ENCODE assay signal across 8 cellular contexts in the genomic region with DNA sequence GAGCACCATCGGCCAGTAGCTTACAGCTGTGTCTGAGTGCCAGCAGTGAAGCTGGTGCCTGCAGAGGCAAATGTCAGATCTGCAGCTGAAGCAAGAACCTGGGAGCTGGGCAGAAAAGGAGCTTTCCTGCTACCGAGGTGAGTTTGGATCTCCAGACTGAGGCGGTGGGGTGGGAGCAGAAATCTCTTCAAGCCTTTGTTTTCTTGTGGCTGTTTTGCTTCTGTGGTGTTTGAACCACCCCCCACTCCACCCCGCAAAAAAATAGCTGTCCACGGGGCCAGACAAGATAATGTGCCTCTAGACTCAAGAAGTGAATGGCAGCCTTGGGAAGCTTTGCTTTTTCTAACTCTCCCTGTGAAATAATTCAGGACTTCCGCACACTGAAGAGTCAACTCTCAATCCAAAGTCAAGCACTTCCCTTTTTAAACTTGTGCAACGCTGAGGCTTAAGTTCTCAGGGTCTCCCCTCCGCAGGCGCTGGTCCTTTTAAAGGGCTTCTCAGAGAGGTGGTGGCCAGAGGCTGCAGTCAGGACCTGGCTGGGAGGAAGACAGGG.
DNase-seq lines count a peak whose midpoint lies in the region; ATAC-seq and TF ChIP-seq lines count a peak whose summit lies in the region.

No MANE protein-coding gene starts in this region.

- DNase-seq in NOMO-1 treated with DMSO at 0.1 percent for 48 hours (lab: John Stamatoyannopoulos, UW; ENCODE audit: unreplicated experiment) (peak; percentile 77), psoas muscle (no peak), OCI-M2 (lab: John Stamatoyannopoulos, UW; ENCODE audit: unreplicated experiment) (no peak), ureter (ENCODE audit: low spot score) (no peak)

- H3K4me1 ChIP-seq in endocrine pancreas (ENCODE audit: control insufficient read depth, insufficient read depth, low read length) (no peaks in the 10 kb centered on the region), psoas muscle (no peaks in the 10 kb centered on the region)

- H3K27me3 ChIP-seq in endocrine pancreas (ENCODE audit: control insufficient read depth, insufficient read depth, low read length) (no peaks in the 10 kb centered on the region), psoas muscle (ENCODE audit: insufficient read depth in 3 of 3, low read length in 2 of 3) (peaks cover 0 to 15% (median 13%) of the 10 kb centered on the region in 3 donors)

- intact Hi-C loops in psoas muscle (cut with DNase I) = loop anchor here in 1 of 2 donors (5.0 kb wide), 1 partner anchor 99 kb away; no protein-coding TSS in a partner anchor

- H3K4me3 ChIP-seq in endocrine pancreas (ENCODE audit: control insufficient read depth, insufficient read depth, low read length) = peak overlapping the region; percentile 41
- H3K4me3 ChIP-seq in psoas muscle = peak overlapping the region; percentile 58

- H3K27ac ChIP-seq in psoas muscle = no peak overlapping the region

- H3K9me3 ChIP-seq in endocrine pancreas (ENCODE audit: control insufficient read depth, low read length) = no peaks in the 10 kb centered on the region
- no peaks in the 10 kb centered on the region for H3K9me3 ChIP-seq in psoas muscle

- peak; percentile 23 for ATAC-seq in GM19351 (IDR thresholded peaks at IDR 0.05; ENCODE audit: unreplicated experiment)
- no peak for ATAC-seq in psoas muscle
- no peak for ATAC-seq in GM21576 (IDR thresholded peaks at IDR 0.05; ENCODE audit: unreplicated experiment)
- ATAC-seq in GM18861 (IDR thresholded peaks at IDR 0.05; ENCODE audit: unreplicated experiment) = no peak

- TF ChIP-seq CTCF in psoas muscle (IDR thresholded peaks at IDR 0.05) = no peak

- peak overlapping the region; percentile 57 for H3K9ac ChIP-seq in endocrine pancreas (ENCODE audit: control insufficient read depth, insufficient read depth, low read length)

- H3K36me3 ChIP-seq in endocrine pancreas (ENCODE audit: control insufficient read depth, insufficient read depth, low read length) (no peaks in the 10 kb centered on the region), psoas muscle (ENCODE audit: insufficient read depth in 1 of 2, low read depth in 1 of 2) (no peaks in the 10 kb centered on the region)

- 28 to 40% (median 29%) methylated on average over 9 of the region's 9 CpGs for WGBS in psoas muscle, 3 donors
